In the genomic region with DNA sequence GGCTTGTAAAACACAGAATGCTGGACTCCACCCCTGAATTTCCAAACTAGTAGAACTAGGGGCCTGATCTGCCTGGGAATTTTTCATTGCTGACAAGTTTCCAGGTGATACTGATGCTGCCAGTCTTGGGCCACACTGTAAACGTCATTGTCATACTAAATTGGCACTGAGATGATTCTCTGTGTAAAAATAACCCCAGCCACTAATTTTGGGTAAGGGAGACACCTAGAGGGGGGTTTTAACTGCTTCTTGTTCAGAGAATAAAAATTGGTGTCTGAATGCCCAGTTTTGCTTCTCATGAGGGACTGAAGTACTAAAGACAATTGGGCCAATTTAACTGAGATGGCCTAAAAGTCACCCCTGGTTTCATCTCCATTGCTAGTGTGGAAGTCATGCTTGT, we compare ENCODE assay signal across 21 cellular contexts. TPM values are rescaled to one million over a fixed set of nuclear protein-coding genes. Genes with fewer than 3 reads are reported as not detected.
DNase-seq lines count a peak whose midpoint lies in the region; ATAC-seq and TF ChIP-seq lines count a peak whose summit lies in the region.
"Had no signal": no experiment of that assay in that cellular context is flagged by ENCODE, and none has a peak within 500 bp of the region (broad histone marks: within the 10 kb centered on the region; RNA-seq: fewer than 3 reads in every experiment).

No MANE protein-coding gene starts in this region.

- H3K4me1 ChIP-seq in heart right ventricle = peaks cover 0 to 19% (median 10%) of the 10 kb centered on the region in 9 donors

- peaks cover 0 to 18% (median 0%) of the 10 kb centered on the region in 7 donors for H3K27me3 ChIP-seq in heart right ventricle

- no peaks in the 10 kb centered on the region for H3K4me1 Mint-ChIP-seq in endothelial cell (ENCODE audit: unreplicated experiment)
- H3K4me1 Mint-ChIP-seq: activated naive CD4-positive, alpha-beta T cell treated with anti-CD3 and anti-CD28 coated beads, Interleukin-2, amount 10 ng/mL, durations not matched to agents 7 days and 5 days had no signal

- intact Hi-C loops in heart right ventricle (cut with DNase I) = loop anchor here in 3 of 10 donors (10.0 kb wide), 2 partner anchors 733 to 823 kb away; no protein-coding TSS in a partner anchor

- no peak overlapping the region for H3K27ac ChIP-seq in VCaP
- no peak overlapping the region for H3K27ac ChIP-seq in heart right ventricle
- H3K27ac ChIP-seq: esophagus squamous epithelium, tibial nerve had no signal

- H3K4me3 Mint-ChIP-seq in endothelial cell (ENCODE audit: unreplicated experiment) = no peak overlapping the region
- H3K4me3 Mint-ChIP-seq: activated naive CD4-positive, alpha-beta T cell treated with anti-CD3 and anti-CD28 coated beads, Interleukin-2, amount 10 ng/mL, durations not matched to agents 7 days and 5 days; brain; CD4-positive, CD25-positive, alpha-beta regulatory T cell; nephron progenitor cell had no signal

- DNase-seq in AG09309 (ENCODE audit: low read depth) (no peak), EH (ENCODE audit: low read depth) (peak; percentile 12), heart right ventricle (no peak), AML-193 (lab: John Stamatoyannopoulos, UW) (no peak), GM19238 (ENCODE audit: insufficient read length, low spot score) (no peak), endothelial cell (ENCODE audit: low spot score) (no peak)
- DNase-seq: activated CD4-positive, alpha-beta T cell treated with anti-CD3 and anti-CD28 coated beads, Interleukin-2, amount 50 U/mL, for 4 hours; activated naive CD4-positive, alpha-beta T cell treated with anti-CD3 and anti-CD28 coated beads, Interleukin-2, amount 10 ng/mL, durations not matched to agents 7 days and 5 days; CD4-positive, CD25-positive, alpha-beta regulatory T cell; esophagus squamous epithelium; islet precursor cell; NCI-H2029 treated with DMSO at 0.1 percent for 48 hours; NCI-H774; nephron progenitor cell; stimulated activated naive CD4-positive, alpha-beta T cell; SW 1271 had no signal

- peaks cover 3% of the 10 kb centered on the region for H3K36me3 Mint-ChIP-seq in endothelial cell (ENCODE audit: low read depth, unreplicated experiment)
- H3K36me3 Mint-ChIP-seq: activated naive CD4-positive, alpha-beta T cell treated with anti-CD3 and anti-CD28 coated beads, Interleukin-2, amount 10 ng/mL, durations not matched to agents 7 days and 5 days; brain; CD4-positive, CD25-positive, alpha-beta regulatory T cell had no signal

- H3K9me3 ChIP-seq in heart right ventricle = no peaks in the 10 kb centered on the region
- H3K9me3 ChIP-seq: esophagus squamous epithelium, tibial nerve had no signal

- ATAC-seq in heart right ventricle (peak in 7 of 8 donors; percentile 37 to 67 (median 57)), HG03439 (IDR thresholded peaks at IDR 0.05; ENCODE audit: unreplicated experiment) (no peak)

- no peaks in the 10 kb centered on the region for H3K36me3 ChIP-seq in heart right ventricle
- H3K36me3 ChIP-seq: esophagus squamous epithelium, tibial nerve had no signal

- no peak overlapping the region for H3K4me3 ChIP-seq in AG09309 (ENCODE audit: control insufficient read depth, low read depth, low read length)
- no peak overlapping the region for H3K4me3 ChIP-seq in heart right ventricle
- H3K4me3 ChIP-seq: esophagus squamous epithelium, tibial nerve had no signal

- no peak overlapping the region for H3K27ac Mint-ChIP-seq in endothelial cell (ENCODE audit: unreplicated experiment)
- H3K27ac Mint-ChIP-seq: activated naive CD4-positive, alpha-beta T cell treated with anti-CD3 and anti-CD28 coated beads, Interleukin-2, amount 10 ng/mL, durations not matched to agents 7 days and 5 days; brain; CD4-positive, CD25-positive, alpha-beta regulatory T cell; nephron progenitor cell had no signal

- peaks cover 2% of the 10 kb centered on the region for H3K27me3 Mint-ChIP-seq in endothelial cell (ENCODE audit: unreplicated experiment)

- 3 to 13% methylated on average over 1 of the region's 1 CpG for WGBS in heart right ventricle, 2 donors

- peak; percentile 34 for TF ChIP-seq CTCF in AG09309 (IDR thresholded peaks at IDR 0.05; ENCODE audit: control insufficient read depth, insufficient read depth, low read depth, low read length, missing control alignments)
- TF ChIP-seq CTCF in VCaP (conservative IDR thresholded peaks at IDR 0.05) = 0 out of 2 replicates have a peak, but pooled peaks have one; percentile 13
- peak in 8 of 9 donors; percentile 7 to 48 (median 32) for TF ChIP-seq CTCF in heart right ventricle (IDR thresholded peaks at IDR 0.05)
- TF ChIP-seq CTCF in endothelial cell (IDR thresholded peaks at IDR 0.05; ENCODE audit: unreplicated experiment) = no peak

- H3K9me3 Mint-ChIP-seq in endothelial cell (ENCODE audit: unreplicated experiment) = no peaks in the 10 kb centered on the region
- H3K9me3 Mint-ChIP-seq: activated naive CD4-positive, alpha-beta T cell treated with anti-CD3 and anti-CD28 coated beads, Interleukin-2, amount 10 ng/mL, durations not matched to agents 7 days and 5 days; nephron progenitor cell had no signal

RNA-seq across cellular contexts. Expression of gene CDH13, which starts 5.0 kb away (rescaled TPM):
- 100 to 1,000 TPM; 126 to 221 (median 173) TPM for total RNA-seq in heart right ventricle
- 10 to 100 TPM; 15.5 to 40.9 TPM for polyA plus RNA-seq in heart right ventricle
- 2.3 TPM for total RNA-seq in endothelial cell (ENCODE audit: unreplicated experiment)
- total RNA-seq: CD4-positive, CD25-positive, alpha-beta regulatory T cell; HT-29 had no signal
- polyA plus RNA-seq: CD4-positive, CD25-positive, alpha-beta regulatory T cell had no signal

Comparison
In these comparisons a context has a peak if more than half of its experiments do, and no peak if none do; other contexts are left out.
1. RNA of gene CDH13, which starts 5.0 kb away (total RNA-seq): 126 to 221 TPM in heart right ventricle; 2.3 TPM in endothelial cell (single experiment); every median in the first group is over 10 times any median in the second.